In genomic region chr2:47403829-47404228, GRCh38 we compare ENCODE assay signal across 8 cellular contexts. TPM values are rescaled to one million over a fixed set of nuclear protein-coding genes. Genes with fewer than 3 reads are reported as not detected.
A peak's percentile ranks its signal among the peaks of the same experiment; 100 is the strongest.
DNase-seq lines count a peak whose midpoint lies in the region; ATAC-seq, FAIRE-seq and TF ChIP-seq lines count a peak whose summit lies in the region.

No MANE protein-coding gene starts in this region.

- intact Hi-C loops in left ventricle myocardium superior (cut with micrococcal nuclease), result no loop called here

- H3K4me2 ChIP-seq in A549 (peak overlapping the region; percentile 81), skeletal muscle satellite cell (ENCODE audit: low read length) (peak overlapping the region; percentile 86)

- H3K4me1 ChIP-seq in A549 (peaks cover 11% of the 10 kb centered on the region; the same call in 1 of the 3 replicates), skeletal muscle satellite cell (ENCODE audit: control insufficient read depth, insufficient read depth, low read length) (peaks cover 16% of the 10 kb centered on the region)

- peak overlapping the region; percentile 83 to 93 for H3K27ac ChIP-seq in A549

- DNase-seq in A549 (ENCODE audit: low read depth in 1 of 2, low spot score in 1 of 2) (peak; percentile 16 to 40), left ventricle myocardium superior (no peak), mucosa of gallbladder (ENCODE audit: low spot score) (no peak), cerebellar nuclear complex (lab: John Stamatoyannopoulos, UW) (no peak)

- no peak for TF ChIP-seq CTCF in A549 (IDR thresholded peaks at IDR 0.05)
- TF ChIP-seq CTCF in WI38 (IDR thresholded peaks at IDR 0.05; ENCODE audit: low read depth, low read length), result no peak

- no peak for TF ChIP-seq EP300 in A549 (IDR thresholded peaks at IDR 0.05)

- H3K9me3 ChIP-seq in A549 (no peaks in the 10 kb centered on the region), skeletal muscle satellite cell (replicated peaks; ENCODE audit: low read length) (no peaks in the 10 kb centered on the region)

- peak overlapping the region; percentile 77 for H3K9ac ChIP-seq in skeletal muscle satellite cell (ENCODE audit: low read depth, low read length)

- TF ChIP-seq RAD21 in A549 (conservative IDR thresholded peaks at IDR 0.05 in 1 of 2, IDR thresholded peaks at IDR 0.05 in 1 of 2), result no peak

- FAIRE-seq in A549 (lab: Jason Lieb, UNC), result no peak

- no peak for TF ChIP-seq POLR2A in A549 (IDR thresholded peaks at IDR 0.05; ENCODE audit: low read length)

- no peaks in the 10 kb centered on the region for H3K27me3 ChIP-seq in skeletal muscle satellite cell (ENCODE audit: control insufficient read depth, insufficient read depth, low read length)

- peak; percentile 33 to 48 for ATAC-seq in A549
- ATAC-seq in GM21529 (IDR thresholded peaks at IDR 0.05; ENCODE audit: unreplicated experiment), result peak; percentile 16
- ATAC-seq in left ventricle myocardium superior, result peak; percentile 1
- ATAC-seq in GM21576 (IDR thresholded peaks at IDR 0.05; ENCODE audit: unreplicated experiment), result no peak

- WGBS in A549 (ENCODE audit: missing lambda C conversion rate), result 11% methylated on average over 14 of the region's 14 CpGs

- no peaks in the 10 kb centered on the region for H3K36me3 ChIP-seq in skeletal muscle satellite cell (ENCODE audit: insufficient read depth, low read length)

- POLR2A ChIA-PET in A549 (lab: Yijun Ruan, JAX), result interaction anchor here (1.0 to 2.3 kb wide), 2 partner anchors 12 to 59 kb away, joined by 3 to 13 read pairs; no protein-coding TSS in a partner anchor

- CTCF ChIA-PET in A549 (lab: Yijun Ruan, JAX), result interaction anchor here (1.2 to 3.5 kb wide), 4 partner anchors 16 to 362 kb away, joined by 3 to 24 read pairs (median 6); no protein-coding TSS in a partner anchor

- H3K4me3 ChIP-seq in A549 (peak overlapping the region; percentile 83), WI38 (ENCODE audit: low read depth, low read length) (peak overlapping the region; percentile 82), skeletal muscle satellite cell (ENCODE audit: low read length) (peak overlapping the region; percentile 85)

TF ChIP-seq in A549, 52 proteins besides CTCF, POLR2A, EP300 and RAD21:
- TF ChIP-seq REST (IDR thresholded peaks at IDR 0.05) (peak; percentile 73), EHF (CRISPR knock-in tag; IDR thresholded peaks at IDR 0.05) (no peak)

RNA-seq across cellular contexts. Expression of gene MSH2, which starts 0.9 kb away (rescaled TPM):
- polyA plus RNA-seq in A549 (2011; rRNA removed) (46.2 and 59.0 TPM in 2 replicates), A549 (2017; fragmentation: RNase III; extraction: RNeasy Plus Mini Kit Qiagen cat#74134 plus additional on column Dnase treatment) (49.7 to 55.2 TPM (median 52.8 TPM) in 3 replicates)
- polyA plus RNA-seq in A549 (2012; cell fraction: cytosol; rRNA removed), result 20.1 and 21.3 TPM in 2 replicates
- 11.6 and 14.8 TPM in 2 replicates for polyA plus RNA-seq in A549 (2012; cell fraction: nucleus; rRNA removed)
- 17.1 and 20.8 TPM in 2 replicates for polyA minus RNA-seq in A549 (2011; rRNA and poly(A)+ RNA removed)
- total RNA-seq in left ventricle myocardium superior (16.2 TPM), mucosa of gallbladder (13.2 TPM)
- total RNA-seq in skeletal muscle satellite cell (2012; rRNA removed), result 17.5 and 18.3 TPM in 2 replicates

RNA-seq across cellular contexts. Expression of gene EPCAM, which starts 34.7 kb away (rescaled TPM):
- polyA plus RNA-seq in A549 (2011; rRNA removed), result 10.6 and 15.6 TPM in 2 replicates
- polyA plus RNA-seq in A549 (2012; cell fraction: cytosol; rRNA removed), result 1.9 and 2.0 TPM in 2 replicates
- 1.4 and 1.5 TPM in 2 replicates for polyA plus RNA-seq in A549 (2012; cell fraction: nucleus; rRNA removed)
- 4.1 to 5.4 TPM (median 4.8 TPM) in 3 replicates for polyA plus RNA-seq in A549 (2017; fragmentation: RNase III; extraction: RNeasy Plus Mini Kit Qiagen cat#74134 plus additional on column Dnase treatment)
- 2.3 and 3.0 TPM in 2 replicates for polyA minus RNA-seq in A549 (2011; rRNA and poly(A)+ RNA removed)
- total RNA-seq in left ventricle myocardium superior, result not detected
- total RNA-seq in skeletal muscle satellite cell (2012; rRNA removed), result not detected in 2 replicates
- total RNA-seq in mucosa of gallbladder, result 266 TPM

Comparison
In these comparisons a context has a peak if more than half of its experiments do, and no peak if none do; other contexts are left out.
1. DNase-seq: peak in A549 (2 of 2); none in left ventricle myocardium superior (single experiment), mucosa of gallbladder (single experiment) and cerebellar nuclear complex (0 of 2).
2. RNA of gene EPCAM, which starts 34.7 kb away (total RNA-seq): 266 TPM in mucosa of gallbladder (single experiment); not detected in left ventricle myocardium superior (single experiment); every median in the first group is over 100 times any median in the second.
3. Peak in every context shown above with its lines, with median percentiles within 50 percentile points of each other: H3K4me3 ChIP-seq.